Comparison of ENCODE assay signal across 8 cellular contexts in the genomic region with DNA sequence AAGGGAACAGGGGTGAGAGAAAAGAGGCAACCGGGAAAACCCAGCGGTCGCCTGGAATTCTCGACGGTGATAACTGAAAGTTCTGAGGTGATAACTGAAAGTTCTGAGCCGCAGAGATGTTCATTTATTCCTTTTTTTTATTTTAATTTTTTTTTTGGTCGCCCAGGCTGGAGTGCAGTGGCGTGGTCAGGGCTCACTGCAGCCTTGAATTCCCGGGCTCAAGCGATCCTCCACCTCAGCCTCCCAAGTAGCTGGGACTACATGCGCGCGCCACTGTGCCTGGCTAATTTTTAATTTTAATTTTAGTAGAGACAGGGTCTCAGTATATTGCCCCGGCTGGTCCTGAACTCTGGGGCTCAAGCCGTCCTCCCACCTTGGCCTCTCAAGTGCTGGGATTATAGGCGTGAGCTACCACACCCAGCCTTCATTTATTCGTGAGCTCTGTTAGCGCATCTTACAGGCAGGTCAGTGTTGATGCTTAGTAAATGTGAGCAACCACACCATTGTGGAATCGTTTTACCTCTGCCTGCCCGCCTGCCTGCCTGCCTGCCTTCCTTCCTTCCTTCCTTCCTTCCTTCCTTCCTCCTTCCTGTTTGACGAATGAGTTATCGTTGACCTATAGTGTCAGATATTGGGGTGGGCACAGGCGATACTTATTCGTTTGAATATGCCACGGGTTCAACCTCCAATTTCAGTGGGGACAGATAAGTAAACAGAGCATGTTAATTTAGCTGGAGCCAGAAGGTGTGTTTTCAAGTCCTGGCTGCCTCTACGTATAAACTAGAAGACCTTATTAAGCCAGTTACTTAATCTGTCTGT. TPM values are rescaled to one million over a fixed set of nuclear protein-coding genes. Genes with fewer than 3 reads are reported as not detected.
DNase-seq lines count a peak whose midpoint lies in the region; ATAC-seq and TF ChIP-seq lines count a peak whose summit lies in the region.

No MANE protein-coding gene starts in this region.

- no peak for TF ChIP-seq CTCF in VCaP (conservative IDR thresholded peaks at IDR 0.05)
- TF ChIP-seq CTCF in foreskin keratinocyte (conservative IDR thresholded peaks at IDR 0.05) = no peak
- TF ChIP-seq CTCF in retinal pigment epithelial cell (conservative IDR thresholded peaks at IDR 0.05; ENCODE audit: low read depth, low read length) = no peak

- no peaks in the 10 kb centered on the region for H3K27me3 ChIP-seq in foreskin keratinocyte

- H3K4me1 ChIP-seq in foreskin keratinocyte = no peaks in the 10 kb centered on the region

- H3K27ac ChIP-seq in VCaP (peak overlapping the region; percentile 91), foreskin keratinocyte (no peak overlapping the region)

- peak; percentile 11 for ATAC-seq in GM19025 (IDR thresholded peaks at IDR 0.05; ENCODE audit: low read depth, unreplicated experiment)
- ATAC-seq in HG02943 (IDR thresholded peaks at IDR 0.05; ENCODE audit: low read depth, unreplicated experiment) = peak; percentile 41
- peak; percentile 21 for ATAC-seq in foreskin keratinocyte

- peak in 1 of 2 donors; percentile 22 for DNase-seq in foreskin keratinocyte
- no peak for DNase-seq in retinal pigment epithelial cell (ENCODE audit: low read depth)
- DNase-seq in GDM1 (lab: John Stamatoyannopoulos, UW) = no peak
- DNase-seq in mucosa of gallbladder (ENCODE audit: low spot score) = no peak
- no peak for DNase-seq in hepatic stellate cell (ENCODE audit: low spot score)

- peak overlapping the region; percentile 61 for H3K4me3 ChIP-seq in retinal pigment epithelial cell (ENCODE audit: low read length)

RNA-seq across cellular contexts. Expression of gene E2F6, which starts 0.6 kb away (rescaled TPM):
- total RNA-seq in foreskin keratinocyte (12.5 and 12.7 TPM in 2 replicates), mucosa of gallbladder (9.0 TPM)
- 8.5 and 9.6 TPM in 2 replicates for polyA plus RNA-seq in foreskin keratinocyte
